ENCODE assay signal across 8 cellular contexts in genomic region chr3:146218880-146219866, GRCh38. TPM values are rescaled to one million over a fixed set of nuclear protein-coding genes. Genes with fewer than 3 reads are reported as not detected.
DNase-seq lines count a peak whose midpoint lies in the region; ATAC-seq, FAIRE-seq and TF ChIP-seq lines count a peak whose summit lies in the region.

No MANE protein-coding gene starts in this region.

- H3K9me1 ChIP-seq in K562 (ENCODE audit: control insufficient read depth, insufficient read depth, low read length): no peaks in the 10 kb centered on the region

- no peak overlapping the region for H3K9ac ChIP-seq in K562 (ENCODE audit: insufficient read depth in 1 of 2, low read depth in 2 of 2, low read length in 2 of 2)

- CTCF ChIA-PET in K562 (lab: Yijun Ruan, JAX; ENCODE audit: low intra/inter-chr PET ratio): interaction anchor here (0.6 to 1.7 kb wide), 5 partner anchors 106 to 422 kb away, joined by 3 to 13 read pairs (median 3); no protein-coding TSS in a partner anchor

- H3K36me3 ChIP-seq in K562 (ENCODE audit: control insufficient read depth, insufficient read depth, low read length): no peaks in the 10 kb centered on the region
- no peaks in the 10 kb centered on the region for H3K36me3 ChIP-seq in left lung

- peak; percentile 6 for FAIRE-seq in K562 (lab: Jason Lieb, UNC)

- H3K9me3 ChIP-seq in K562 (replicated peaks; ENCODE audit: control insufficient read depth, insufficient read depth, low read depth, low read length) (no peaks in the 10 kb centered on the region), left lung (no peaks in the 10 kb centered on the region)

- no peak overlapping the region for H2AFZ ChIP-seq in K562 (ENCODE audit: low read depth, low read length)

- ATAC-seq in HG03159 (IDR thresholded peaks at IDR 0.05; ENCODE audit: unreplicated experiment): peak; percentile 67
- ATAC-seq in K562: no peak
- ATAC-seq in left lung: peak; percentile 33

- no peak for TF ChIP-seq EP300 in K562 (IDR thresholded peaks at IDR 0.05; ENCODE audit: low read length)

- DNase-seq in NCI-H2171 treated with DMSO at 0.1 percent for 48 hours (lab: John Stamatoyannopoulos, UW) (peak; percentile 19), NCI-H2171 (lab: John Stamatoyannopoulos, UW) (no peak), RPMI8226 (peak; percentile 37), K562 (ENCODE audit: extremely low read depth in 1 of 4, low spot score in 3 of 4) (peak; percentile 8 to 32 (median 15)), left lung (no peak), amniotic stem cell (lab: John Stamatoyannopoulos, UW) (no peak)
- DNase-seq in stimulated activated naive CD4-positive, alpha-beta T cell (lab: John Stamatoyannopoulos, UW): peak in 5 of 6 experiments; percentile 1 to 32 (median 5)

- in situ Hi-C loops in K562 (cut with MboI): loop anchor here (5.0 kb wide), 1 partner anchor 368 kb away; no protein-coding TSS in a partner anchor

- no peaks in the 10 kb centered on the region for H3K79me2 ChIP-seq in K562 (ENCODE audit: control insufficient read depth, insufficient read depth, low read length)

- POLR2A ChIA-PET in K562 (lab: Yijun Ruan, JAX): no interaction called here

- H3K4me3 ChIP-seq in K562 (no peak overlapping the region), left lung (no peak overlapping the region)

- no TSS peak for BruUV-seq in K562 (replicated peaks; lab: Mats Ljungman, UMichigan)

- peak; percentile 40 to 64 (median 49); a peak in 4 of 6 replicates for TF ChIP-seq CTCF in K562 (IDR thresholded peaks at IDR 0.05 in 2 of 3, conservative IDR thresholded peaks at IDR 0.05 in 1 of 3; ENCODE audit: insufficient read depth in 2 of 3, low read depth in 1 of 3, low read length in 3 of 3)
- TF ChIP-seq CTCF in left lung (IDR thresholded peaks at IDR 0.05): peak; percentile 51 to 55

- H3K27ac ChIP-seq in K562 (ENCODE audit: extremely low read depth, low read depth, low read length) (no peak overlapping the region), left lung (no peak overlapping the region)

- TF ChIP-seq POLR2A in K562 (conservative IDR thresholded peaks at IDR 0.05): no peak

- no peaks in the 10 kb centered on the region for H3K4me1 ChIP-seq in K562 (replicated peaks in 1 of 2; ENCODE audit: control insufficient read depth in 2 of 2, insufficient read depth in 2 of 2, low read length in 2 of 2)
- peaks cover 3 to 24% of the 10 kb centered on the region in 2 donors for H3K4me1 ChIP-seq in left lung

- 7% methylated on average over 13 of the region's 13 CpGs for WGBS in K562 (ENCODE audit: insufficient coverage, low coverage, missing lambda C conversion rate)

- no peak overlapping the region for H3K4me2 ChIP-seq in K562 (ENCODE audit: insufficient read depth, low read length)

- TF ChIP-seq RAD21 in K562 (CRISPR knock-in tag; conservative IDR thresholded peaks at IDR 0.05 in 1 of 2, IDR thresholded peaks at IDR 0.05 in 1 of 2): peak; percentile 67 to 73

- intact Hi-C loops in K562 (cut with micrococcal nuclease) (loop anchor here (1.0 kb wide), 2 partner anchors 108 to 358 kb away; no protein-coding TSS in a partner anchor), left lung (cut with DNase I) (loop anchor here in 1 of 2 donors (10.0 kb wide), 1 partner anchor 366 kb away; no protein-coding TSS in a partner anchor)

- H3K27me3 ChIP-seq in K562 (ENCODE audit: control insufficient read depth in 2 of 2, insufficient read depth in 2 of 2, low read length in 2 of 2) (no peaks in the 10 kb centered on the region), left lung (no peaks in the 10 kb centered on the region)

- no peaks in the 10 kb centered on the region for H4K20me1 ChIP-seq in K562 (replicated peaks; ENCODE audit: control insufficient read depth, insufficient read depth, low read length)

TF ChIP-seq in K562, 482 proteins besides CTCF, POLR2A, EP300 and RAD21 (continues in another document):
- no peak for TF ChIP-seq ATF6 (CRISPR knock-in tag; IDR thresholded peaks at IDR 0.05)
- no peak for TF ChIP-seq ZBTB17 (CRISPR knock-in tag; IDR thresholded peaks at IDR 0.05)
- no peak for TF ChIP-seq ZNF695 (CRISPR knock-in tag; IDR thresholded peaks at IDR 0.05)
- no peak for TF ChIP-seq ZNF12 (CRISPR knock-in tag; IDR thresholded peaks at IDR 0.05)
- no peak for TF ChIP-seq ZNF512 (tag; IDR thresholded peaks at IDR 0.05)
- no peak for TF ChIP-seq HSF4 (CRISPR knock-in tag; IDR thresholded peaks at IDR 0.05; ENCODE audit: borderline replicate concordance)
- no peak for TF ChIP-seq SRSF3 (IDR thresholded peaks at IDR 0.05; ENCODE audit: insufficient read depth, low read length)

RNA-seq across cellular contexts. Expression of gene PLSCR4, which starts 31.7 kb away (rescaled TPM):
- 0.18 TPM in 1 of 2 replicates, not detected in the other for total RNA-seq in K562 (2011; cell fraction: chromatin; rRNA removed; ENCODE audit: low replicate concordance)
- not detected in 2 replicates for total RNA-seq in K562 (2011; cell fraction: nucleolus; rRNA removed)
- total RNA-seq in K562 (2011; cell fraction: nucleoplasm; rRNA removed): 0.46 TPM in 1 of 2 replicates, not detected in the other
- total RNA-seq in K562 (2014; rRNA removed): 0.68 TPM in 1 of 2 replicates, not detected in the other
- total RNA-seq in K562 (2014; rRNA removed; fragmentation: Illumina TruSeq; extraction: Trizol): 0.16 and 0.29 TPM in 2 replicates
- 0.18 and 0.49 TPM in 2 replicates for total RNA-seq in K562 (2015; rRNA removed; fragmentation: Illumina TruSeq; extraction: Trizol)
- 0.11 and 0.42 TPM in 2 replicates for total RNA-seq in K562 (2021)
- polyA plus RNA-seq in K562 (2011; rRNA removed): 0.05 and 0.21 TPM in 2 replicates
- polyA plus RNA-seq in K562 (2011; cell fraction: cytosol; rRNA removed): not detected in 2 replicates
- polyA plus RNA-seq in K562 (2011; cell fraction: nucleus; rRNA removed): 0.30 TPM in 1 of 2 replicates, not detected in the other
- polyA plus RNA-seq in K562 (2012): 0.42 and 0.86 TPM in 2 replicates
- polyA plus RNA-seq in K562 (2014; fragmentation: Illumina TruSeq; extraction: Trizol): 0.24 and 0.51 TPM in 2 replicates
- polyA plus RNA-seq in K562 (2014; fragmentation: Nextera tagmentation; extraction: Ambion mirVana): under 1 TPM; 0.20 to 0.32 TPM
- 0.19 TPM in 1 of 2 replicates, not detected in the other for polyA plus RNA-seq in K562 (2014; rRNA removed)
- polyA minus RNA-seq in K562 (2011; rRNA and poly(A)+ RNA removed): 0.09 and 0.18 TPM in 2 replicates
- polyA minus RNA-seq in K562 (2011; cell fraction: cytosol; rRNA and poly(A)+ RNA removed): not detected in 2 replicates
- 0.13 and 0.56 TPM in 2 replicates for polyA minus RNA-seq in K562 (2011; cell fraction: nucleus; rRNA and poly(A)+ RNA removed)
- total RNA-seq in left lung: 10 to 100 TPM; 39.7 to 63.5 TPM

RNA-seq across cellular contexts. Expression of gene PLOD2, which starts 58.2 kb away (rescaled TPM):
- total RNA-seq in K562 (2011; cell fraction: chromatin; rRNA removed; ENCODE audit: low replicate concordance): 0.62 and 3.2 TPM in 2 replicates
- 0.83 and 1.1 TPM in 2 replicates for total RNA-seq in K562 (2011; cell fraction: nucleolus; rRNA removed)
- 1.8 and 2.9 TPM in 2 replicates for total RNA-seq in K562 (2011; cell fraction: nucleoplasm; rRNA removed)
- total RNA-seq in K562 (2014; rRNA removed): 0.18 and 0.24 TPM in 2 replicates
- 0.64 and 0.87 TPM in 2 replicates for total RNA-seq in K562 (2014; rRNA removed; fragmentation: Illumina TruSeq; extraction: Trizol)
- total RNA-seq in K562 (2015; rRNA removed; fragmentation: Illumina TruSeq; extraction: Trizol): 0.49 and 0.58 TPM in 2 replicates
- 0.69 and 0.72 TPM in 2 replicates for total RNA-seq in K562 (2021)
- 0.23 and 1.5 TPM in 2 replicates for polyA plus RNA-seq in K562 (2011; rRNA removed)
- polyA plus RNA-seq in K562 (2011; cell fraction: cytosol; rRNA removed): 0.09 TPM in 2 replicates
- polyA plus RNA-seq in K562 (2011; cell fraction: nucleus; rRNA removed): 0.29 and 0.63 TPM in 2 replicates
- polyA plus RNA-seq in K562 (2012): 0.61 and 0.65 TPM in 2 replicates
- polyA plus RNA-seq in K562 (2014; fragmentation: Illumina TruSeq; extraction: Trizol): 0.55 and 0.58 TPM in 2 replicates
- under 1 TPM; 0.32 to 0.45 TPM for polyA plus RNA-seq in K562 (2014; fragmentation: Nextera tagmentation; extraction: Ambion mirVana)
- polyA plus RNA-seq in K562 (2014; rRNA removed): 0.19 and 0.80 TPM in 2 replicates
- polyA minus RNA-seq in K562 (2011; rRNA and poly(A)+ RNA removed): 0.39 and 3.2 TPM in 2 replicates
- 1.1 and 1.2 TPM in 2 replicates for polyA minus RNA-seq in K562 (2011; cell fraction: cytosol; rRNA and poly(A)+ RNA removed)
- 0.44 and 0.94 TPM in 2 replicates for polyA minus RNA-seq in K562 (2011; cell fraction: nucleus; rRNA and poly(A)+ RNA removed)
- total RNA-seq in left lung: 10 to 100 TPM; 41.9 to 52.6 TPM

Comparison
In these comparisons a context has a peak if more than half of its experiments do, and no peak if none do; other contexts are left out.
1. DNase-seq: peak in NCI-H2171 treated with DMSO at 0.1 percent for 48 hours (single experiment), RPMI8226 (single experiment), K562 (4 of 4) and stimulated activated naive CD4-positive, alpha-beta T cell (5 of 6); none in NCI-H2171 (single experiment), left lung (0 of 2) and amniotic stem cell (single experiment).
2. RNA of gene PLSCR4, which starts 31.7 kb away (total RNA-seq): 39.7 to 63.5 TPM in left lung; 0.11 to 0.68 TPM in K562; every median in the first group is over 10 times any median in the second.
3. RNA of gene PLOD2, which starts 58.2 kb away (total RNA-seq): 41.9 to 52.6 TPM in left lung; 0.18 to 3.2 TPM in K562; every median in the first group is over 10 times any median in the second.